Comparison of ENCODE assay signal across 8 cellular contexts in the genomic region with DNA sequence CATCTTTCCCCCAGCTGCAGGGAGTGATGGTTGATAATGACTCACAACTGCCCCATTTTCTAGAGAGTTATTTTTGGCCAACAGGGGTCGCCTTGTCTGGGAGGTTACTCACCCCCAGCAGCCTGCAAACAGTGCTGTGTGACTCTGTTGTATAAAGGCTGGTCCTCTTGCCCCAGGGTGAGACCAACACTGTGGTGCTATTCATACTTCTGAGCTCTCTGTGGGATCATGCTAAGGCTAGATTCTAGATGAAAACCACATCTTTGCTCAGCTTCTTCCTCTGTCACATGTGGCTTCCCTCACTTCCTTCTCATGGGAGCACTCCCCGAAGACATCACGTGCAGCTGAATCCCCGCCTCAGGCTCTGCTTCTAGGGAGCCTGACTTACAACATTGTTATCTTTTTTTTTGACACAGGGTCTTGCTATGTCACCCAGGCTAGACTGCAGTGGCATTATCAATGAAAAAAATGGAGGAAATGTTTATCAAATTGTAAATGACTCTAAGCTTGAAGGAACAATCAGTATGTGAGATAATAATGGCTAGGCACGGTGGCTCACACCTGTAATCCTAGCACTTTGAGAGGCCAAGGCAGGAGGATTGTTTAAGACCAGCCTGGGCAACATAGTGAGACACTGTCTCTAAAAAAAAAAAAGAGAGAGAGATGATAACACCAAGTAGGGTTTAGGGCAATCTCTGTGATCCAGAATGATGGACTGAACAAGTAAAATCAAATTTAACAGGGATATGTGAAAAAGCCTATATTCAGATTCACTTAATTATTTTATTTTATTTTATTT. TPM values are rescaled to one million over a fixed set of nuclear protein-coding genes. Genes with fewer than 3 reads are reported as not detected.
A peak's percentile ranks its signal among the peaks of the same experiment; 100 is the strongest.
DNase-seq lines count a peak whose midpoint lies in the region; ATAC-seq and TF ChIP-seq lines count a peak whose summit lies in the region.

No MANE protein-coding gene starts in this region.

- no peaks in the 10 kb centered on the region for H3K36me3 Mint-ChIP-seq in activated T-cell treated with anti-CD3 and anti-CD28 coated beads, Interleukin-2, amount 50 U/mL, for 4 hours (ENCODE audit: insufficient read depth)

- in situ Hi-C loops in ACHN (cut with HindIII; ENCODE audit: low pct_ligation_motif_present, low pct_unique_long_range_greater_than_20kb, low sequenced_read_pairs), result no loop called here

- H3K27me3 Mint-ChIP-seq in activated T-cell treated with anti-CD3 and anti-CD28 coated beads, Interleukin-2, amount 50 U/mL, for 4 hours (ENCODE audit: low read depth), result no peaks in the 10 kb centered on the region

- H3K36me3 ChIP-seq in Peyer's patch, result no peaks in the 10 kb centered on the region

- no peaks in the 10 kb centered on the region for H3K9me3 ChIP-seq in Peyer's patch

- no peak overlapping the region for H3K4me3 ChIP-seq in Peyer's patch

- H3K4me1 ChIP-seq in Peyer's patch, result no peaks in the 10 kb centered on the region

- no peak for TF ChIP-seq POLR2A in Peyer's patch (IDR thresholded peaks at IDR 0.05)

- peak overlapping the region; percentile 0 for H3K4me3 Mint-ChIP-seq in activated T-cell treated with anti-CD3 and anti-CD28 coated beads, Interleukin-2, amount 50 U/mL, for 4 hours

- DNase-seq in ACHN, result peak; percentile 38
- peak in 2 of 3 donors; percentile 63 to 79 for DNase-seq in Peyer's patch
- DNase-seq in activated T-cell treated with anti-CD3 and anti-CD28 coated beads, Interleukin-2, amount 50 U/mL, for 4 hours, result peak; percentile 74
- DNase-seq in glomerular visceral epithelial cell (ENCODE audit: extremely low spot score), result peak; percentile 35
- peak; percentile 75 for DNase-seq in stimulated activated CD4-positive, alpha-beta T cell treated with anti-CD3 and anti-CD28 coated beads, Interleukin-15, amount 100 ng/mL, for 24 hours
- no peak for DNase-seq in NCI-H524 (lab: John Stamatoyannopoulos, UW)

- no peaks in the 10 kb centered on the region for H3K9me3 Mint-ChIP-seq in activated T-cell treated with anti-CD3 and anti-CD28 coated beads, Interleukin-2, amount 50 U/mL, for 4 hours

- peaks cover 17% of the 10 kb centered on the region for H3K4me1 Mint-ChIP-seq in activated T-cell treated with anti-CD3 and anti-CD28 coated beads, Interleukin-2, amount 50 U/mL, for 4 hours (ENCODE audit: low read depth)

- ATAC-seq in GM21423 (IDR thresholded peaks at IDR 0.05; ENCODE audit: unreplicated experiment) (peak; percentile 48), HG02678 (IDR thresholded peaks at IDR 0.05; ENCODE audit: unreplicated experiment) (no peak)
- peak; percentile 96 to 99 for ATAC-seq in activated T-cell treated with anti-CD3 and anti-CD28 coated beads, Interleukin-2, amount 50 U/mL, for 4 hours

- peak overlapping the region in 2 of 4 donors; percentile 27 to 45 for H3K27ac ChIP-seq in Peyer's patch

- peak in 5 of 6 experiments; percentile 18 to 57 (median 51) for TF ChIP-seq CTCF in Peyer's patch (IDR thresholded peaks at IDR 0.05)

- H3K27me3 ChIP-seq in Peyer's patch, result no peaks in the 10 kb centered on the region

RNA-seq across cellular contexts. Expression of a gene that starts 55.7 kb away (rescaled TPM):
- 10 to 100 TPM in 3 of 4 donors, 1 to 10 TPM in 1; 4.2 to 18.2 (median 11.0) TPM for total RNA-seq in Peyer's patch
- 10 to 100 TPM; 19.6 to 25.9 (median 20.4) TPM for total RNA-seq in activated T-cell treated with anti-CD3 and anti-CD28 coated beads, Interleukin-2, amount 50 U/mL, for 4 hours

RNA-seq across cellular contexts. Expression of a gene that starts 55.9 kb away (rescaled TPM):
- total RNA-seq in Peyer's patch, result 10 to 100 TPM; 46.5 to 90.8 (median 62.9) TPM
- 10 to 100 TPM; 54.0 to 63.6 (median 59.7) TPM for total RNA-seq in activated T-cell treated with anti-CD3 and anti-CD28 coated beads, Interleukin-2, amount 50 U/mL, for 4 hours

Comparison
In these comparisons a context has a peak if more than half of its experiments do, and no peak if none do; other contexts are left out.
1. DNase-seq: peak in ACHN (single experiment), Peyer's patch (2 of 3), activated T-cell treated with anti-CD3 and anti-CD28 coated beads, Interleukin-2, amount 50 U/mL, for 4 hours (single experiment), glomerular visceral epithelial cell (single experiment) and stimulated activated CD4-positive, alpha-beta T cell treated with anti-CD3 and anti-CD28 coated beads, Interleukin-15, amount 100 ng/mL, for 24 hours (single experiment); none in NCI-H524 (0 of 2).